8 cellular contexts compared by ENCODE assay signal in the genomic region with DNA sequence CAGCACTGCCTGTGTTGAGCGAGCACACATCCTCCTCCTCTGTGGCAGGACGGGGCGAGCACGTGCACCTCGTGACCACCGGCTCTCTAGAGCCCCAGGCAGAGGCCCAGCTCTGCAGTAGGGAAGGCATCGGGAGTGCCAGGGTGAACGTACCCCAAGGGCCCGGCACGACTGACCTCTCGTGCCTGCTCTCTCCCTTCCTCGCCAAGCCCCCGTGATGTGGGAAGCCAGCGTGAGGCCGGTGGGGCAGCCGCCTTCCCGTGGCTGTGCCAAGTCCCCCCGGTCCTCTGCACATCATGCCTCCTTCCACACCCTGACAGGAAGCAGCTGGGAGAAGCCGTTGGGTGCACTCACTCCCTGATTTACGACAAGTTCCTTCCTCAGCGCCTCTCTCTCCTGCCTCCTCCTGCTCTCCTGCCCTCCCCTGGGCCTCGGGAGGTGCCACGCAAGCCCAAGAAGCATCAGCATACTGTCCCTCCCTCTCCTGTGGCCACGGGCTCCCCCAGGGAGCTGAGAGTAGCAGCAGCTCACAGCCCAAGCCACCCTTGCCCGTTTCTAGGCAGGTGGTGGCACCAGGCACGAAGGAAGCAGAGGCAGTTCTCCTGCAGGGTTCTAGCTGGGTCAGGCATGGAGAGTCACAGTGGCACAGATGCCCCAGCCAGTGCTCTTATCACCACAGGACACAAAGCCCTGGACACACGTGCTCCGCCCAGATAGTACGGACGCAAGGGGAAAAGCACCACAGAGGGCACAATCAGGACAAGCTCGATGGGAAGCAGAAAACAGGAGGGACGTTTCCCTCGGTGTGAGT. TPM values are rescaled to one million over a fixed set of nuclear protein-coding genes. Genes with fewer than 3 reads are reported as not detected.
DNase-seq lines count a peak whose midpoint lies in the region; ATAC-seq, FAIRE-seq and TF ChIP-seq lines count a peak whose summit lies in the region.

No MANE protein-coding gene starts in this region.

- H3K4me1 ChIP-seq in DND-41 (ENCODE audit: insufficient read depth, low read length), result peaks cover 46% of the 10 kb centered on the region
- peaks cover 43 to 52% of the 10 kb centered on the region in 2 experiments for H3K4me1 ChIP-seq in trophoblast cell (ENCODE audit: control insufficient read depth in 1 of 2, insufficient read depth in 2 of 2, low read length in 2 of 2)

- H3K27ac ChIP-seq in DND-41 (ENCODE audit: low read length), result peak overlapping the region; percentile 90
- H3K27ac ChIP-seq in trophoblast cell (ENCODE audit: low read depth, low read length), result peak overlapping the region; percentile 91

- H2AFZ ChIP-seq in DND-41 (ENCODE audit: low read depth, low read length) (peak overlapping the region; percentile 64), trophoblast cell (ENCODE audit: insufficient read depth, low read length, poor library complexity) (peak overlapping the region; percentile 57)

- H3K79me2 ChIP-seq in DND-41 (ENCODE audit: insufficient read depth, low read length) (peaks cover 23% of the 10 kb centered on the region; the same call in 1 of the 2 replicates), trophoblast cell (ENCODE audit: control insufficient read depth, insufficient read depth, low read length, poor library complexity) (peaks cover 26% of the 10 kb centered on the region)

- WGBS in trophoblast cell (ENCODE audit: extremely low coverage, insufficient coverage, insufficient read length), result no CpG with 5 or more reads among the region's 33 CpGs

- no peak for TF ChIP-seq POLR2A in GM12891 (IDR thresholded peaks at IDR 0.05; ENCODE audit: low read depth, low read length)

- peak overlapping the region; percentile 24 for H2AK5ac ChIP-seq in trophoblast cell (ENCODE audit: low read length)

- H2BK120ac ChIP-seq in trophoblast cell (ENCODE audit: insufficient read depth, low read length, poor library complexity), result no peak overlapping the region

- peak overlapping the region; percentile 66 for H2BK12ac ChIP-seq in trophoblast cell (ENCODE audit: low read length)

- no peak for FAIRE-seq in GM12891 (lab: Jason Lieb, UNC)

- H4K20me1 ChIP-seq in DND-41 (ENCODE audit: insufficient read depth, low read length), result no peaks in the 10 kb centered on the region

- peak overlapping the region; percentile 45 for H3K14ac ChIP-seq in trophoblast cell (ENCODE audit: low read length)

- peak overlapping the region; percentile 71 for H3K4ac ChIP-seq in trophoblast cell (ENCODE audit: low read depth, low read length)

- TF ChIP-seq CTCF in DND-41 (IDR thresholded peaks at IDR 0.05; ENCODE audit: borderline replicate concordance, extremely low read depth, low read length, poor library complexity, severe bottlenecking), result peak; percentile 47

- no peaks in the 10 kb centered on the region for H3K27me3 ChIP-seq in DND-41 (ENCODE audit: insufficient read depth, low read length, poor library complexity)
- no peaks in the 10 kb centered on the region for H3K27me3 ChIP-seq in trophoblast cell (ENCODE audit: insufficient read depth, low read length)

- peak overlapping the region; percentile 39 for H4K8ac ChIP-seq in trophoblast cell (ENCODE audit: low read depth, low read length)

- DNase-seq in DND-41 (peak; percentile 90), NCI-H69 (lab: John Stamatoyannopoulos, UW) (peak; percentile 76), epidermal melanocyte (ENCODE audit: insufficient read length, low spot score) (peak; percentile 47), trophoblast cell (no peak), GM12891 (ENCODE audit: insufficient read length, low spot score) (no peak)
- no peak for DNase-seq in activated effector memory CD4-positive, alpha-beta T cell treated with Interleukin-2 at 50 U/mL for 16 hours

- H4K12ac ChIP-seq in trophoblast cell (ENCODE audit: low read depth, low read length), result peak overlapping the region; percentile 21

- peak overlapping the region; percentile 60 for H4K91ac ChIP-seq in trophoblast cell (ENCODE audit: low read depth, low read length)

- H3K18ac ChIP-seq in trophoblast cell (ENCODE audit: low read length), result peak overlapping the region; percentile 68

- H3K79me1 ChIP-seq in trophoblast cell (ENCODE audit: low read length), result peaks cover 32% of the 10 kb centered on the region

- H3K9me3 ChIP-seq in DND-41 (ENCODE audit: insufficient read depth, low read length, severe bottlenecking), result no peaks in the 10 kb centered on the region
- H3K9me3 ChIP-seq in trophoblast cell (ENCODE audit: insufficient read depth, low read depth, low read length), result peaks cover 11% of the 10 kb centered on the region

- ATAC-seq in DND-41 (ENCODE audit: insufficient read depth, low read depth) (peak; percentile 92), GM18867 (IDR thresholded peaks at IDR 0.05; ENCODE audit: unreplicated experiment) (no peak), HG03521 (IDR thresholded peaks at IDR 0.05; ENCODE audit: unreplicated experiment) (no peak)

- H2BK5ac ChIP-seq in trophoblast cell (ENCODE audit: low read depth, low read length, poor library complexity), result peak overlapping the region; percentile 8

- H3K23ac ChIP-seq in trophoblast cell (ENCODE audit: low read length), result no peak overlapping the region

- H3K36me3 ChIP-seq in DND-41 (ENCODE audit: insufficient read depth, low read length), result peaks cover 18% of the 10 kb centered on the region
- H3K36me3 ChIP-seq in trophoblast cell (ENCODE audit: control insufficient read depth in 1 of 2, insufficient read depth in 2 of 2, low read length in 2 of 2), result peaks cover 34 to 44% of the 10 kb centered on the region in 2 experiments

- H3K9ac ChIP-seq in DND-41 (ENCODE audit: low read depth, low read length), result peak overlapping the region; percentile 54
- H3K9ac ChIP-seq in trophoblast cell (ENCODE audit: low read length), result no peak overlapping the region

- peak overlapping the region; percentile 61 for H3K4me2 ChIP-seq in DND-41 (ENCODE audit: insufficient read depth, low read length)
- H3K4me2 ChIP-seq in trophoblast cell (ENCODE audit: low read length), result no peak overlapping the region

- H3K4me3 ChIP-seq in DND-41 (ENCODE audit: low read depth in 1 of 2, low read length in 2 of 2), result peak overlapping the region in 1 of 2 experiments; percentile 49; a peak in 2 of 4 replicates
- H3K4me3 ChIP-seq in trophoblast cell (ENCODE audit: low read depth, low read length), result peak overlapping the region; percentile 1

TF ChIP-seq in GM12891, 5 proteins besides CTCF, POLR2A, EP300 and RAD21:
- TF ChIP-seq POLR2AphosphoS5 (IDR thresholded peaks at IDR 0.05; ENCODE audit: low read depth, low read length) (no peak), PAX5 (IDR thresholded peaks at IDR 0.05; ENCODE audit: insufficient read depth, low read length, severe bottlenecking) (no peak), POU2F2 (IDR thresholded peaks at IDR 0.05; ENCODE audit: low read depth, low read length) (no peak), TAF1 (IDR thresholded peaks at IDR 0.05; ENCODE audit: low read depth, low read length) (no peak), SPI1 (IDR thresholded peaks at IDR 0.05; ENCODE audit: low read depth, low read length) (no peak)

RNA-seq across cellular contexts. Expression of a gene that starts 47.0 kb away (rescaled TPM):
- 0.41 and 0.64 TPM in 2 replicates for polyA plus RNA-seq in trophoblast cell (2013)
- 1.0 TPM for polyA plus RNA-seq in GM12891 (2012; ENCODE audit: low read depth, missing spikeins)

Comparison
In these comparisons a context has a peak if more than half of its experiments do, and no peak if none do; other contexts are left out.
1. DNase-seq: peak in DND-41 (single experiment), NCI-H69 (single experiment) and epidermal melanocyte (single experiment); none in trophoblast cell (0 of 2), GM12891 (single experiment) and activated effector memory CD4-positive, alpha-beta T cell treated with Interleukin-2 at 50 U/mL for 16 hours (single experiment).